6 cellular contexts compared by ENCODE assay signal in the genomic region with DNA sequence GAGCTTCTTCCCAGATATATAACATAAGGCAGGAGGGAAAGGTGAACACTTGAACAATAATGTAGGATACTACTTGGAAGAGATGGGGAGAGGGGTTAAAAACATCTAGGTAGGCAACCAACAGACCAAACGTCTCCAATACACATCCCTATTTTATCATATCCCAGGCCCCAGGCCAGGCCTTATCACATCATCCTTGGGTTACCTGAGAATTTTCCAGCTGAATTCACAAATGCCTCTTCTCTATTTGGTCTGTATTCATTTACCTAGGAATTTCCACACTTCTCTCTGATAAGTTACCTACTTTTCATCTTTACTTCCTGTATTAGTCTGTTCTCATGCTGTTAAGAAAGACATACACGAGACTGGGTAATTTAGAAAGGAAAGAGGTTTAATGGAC.
"Had no signal": no experiment of that assay in that cellular context is flagged by ENCODE, and none has a peak within 500 bp of the region (broad histone marks: within the 10 kb centered on the region; RNA-seq: fewer than 3 reads in every experiment).

No MANE protein-coding gene starts in this region.

- H3K4me3 Mint-ChIP-seq: IgD-negative memory B cell had no signal

- H3K4me1 Mint-ChIP-seq: IgD-negative memory B cell had no signal

- H3K4me3 ChIP-seq: K562 had no signal

- H3K36me3 Mint-ChIP-seq: IgD-negative memory B cell had no signal

- FAIRE-seq: HepG2, HTR-8/SVneo, K562 had no signal

- ATAC-seq: HepG2, K562 had no signal

- DNase-seq: IMR-90 had no signal

- H3K27ac ChIP-seq: HL-60 had no signal

- H3K27ac Mint-ChIP-seq: IgD-negative memory B cell had no signal
